In genomic region chr1:86699186-86699585, GRCh38 we compare ENCODE assay signal across 21 cellular contexts. TPM values are rescaled to one million over a fixed set of nuclear protein-coding genes. Genes with fewer than 3 reads are reported as not detected.
DNase-seq lines count a peak whose midpoint lies in the region; ATAC-seq and TF ChIP-seq lines count a peak whose summit lies in the region.
"Had no signal": no experiment of that assay in that cellular context is flagged by ENCODE, and none has a peak within 500 bp of the region (broad histone marks: within the 10 kb centered on the region; RNA-seq: fewer than 3 reads in every experiment).

No MANE protein-coding gene starts in this region.

- CTCF ChIA-PET in PC-9 (lab: Charles Lee) = no interaction called here

- DNase-seq in OCI-M1 (lab: John Stamatoyannopoulos, UW) (peak; percentile 70), GOT3 (lab: John Stamatoyannopoulos, UW) (no peak), PC-9 (no peak), NCI-H1436 treated with DMSO at 0.1 percent for 48 hours (lab: John Stamatoyannopoulos, UW) (no peak)
- DNase-seq: CD4-positive, CD25-positive, alpha-beta regulatory T cell; Kasumi-1; NCI-H1105 treated with DMSO at 0.1 percent for 48 hours; NCI-H2029; NCI-H446; NCI-H524 treated with DMSO at 0.1 percent for 48 hours; NCI-H82; SHP77; T-cell had no signal

- no peaks in the 10 kb centered on the region for H3K36me3 ChIP-seq in PC-9 (ENCODE audit: low read depth)
- H3K36me3 ChIP-seq: BLaER1 had no signal

- H3K9me2 ChIP-seq in PC-9 (ENCODE audit: insufficient read depth) = no peaks in the 10 kb centered on the region

- H3K4me3 ChIP-seq in PC-9 = no peak overlapping the region
- H3K4me3 ChIP-seq: BLaER1, K562 had no signal

- TF ChIP-seq CTCF in PC-9 (conservative IDR thresholded peaks at IDR 0.05) = no peak

- H4K20me1 ChIP-seq in PC-9 (ENCODE audit: insufficient read depth) = no peaks in the 10 kb centered on the region
- H4K20me1 ChIP-seq: BLaER1 had no signal

- no peak overlapping the region for H2AFZ ChIP-seq in PC-9

- POLR2A ChIA-PET in PC-9 (lab: Charles Lee; ENCODE audit: unreplicated experiment) = no interaction called here

- ATAC-seq in GM18517 (IDR thresholded peaks at IDR 0.05; ENCODE audit: unreplicated experiment) (peak; percentile 50), GM21390 (IDR thresholded peaks at IDR 0.05; ENCODE audit: unreplicated experiment) (peak; percentile 55), GM21723 (IDR thresholded peaks at IDR 0.05; ENCODE audit: unreplicated experiment) (peak; percentile 41), HG03378 (IDR thresholded peaks at IDR 0.05; ENCODE audit: unreplicated experiment) (no peak)
- ATAC-seq: K562, Panc1, T-cell had no signal

- intact Hi-C loops in PC-9 (cut with micrococcal nuclease; ENCODE audit: unreplicated experiment) = no loop called here

- peaks cover 29% of the 10 kb centered on the region for H3K4me1 ChIP-seq in PC-9 (replicated peaks; ENCODE audit: insufficient read depth)

- H3K4me2 ChIP-seq in PC-9 = no peak overlapping the region
- H3K4me2 ChIP-seq: BLaER1 had no signal

- no peaks in the 10 kb centered on the region for H3K79me2 ChIP-seq in PC-9 (ENCODE audit: low read depth)

- no peaks in the 10 kb centered on the region for H3K27me3 ChIP-seq in PC-9 (ENCODE audit: insufficient read depth, low read depth)
- H3K27me3 ChIP-seq: BLaER1 had no signal

- H3K9me3 ChIP-seq in PC-9 (ENCODE audit: insufficient read depth, low read depth) = no peaks in the 10 kb centered on the region
- H3K9me3 ChIP-seq: BLaER1 had no signal

- peaks cover 13% of the 10 kb centered on the region; the same call in 1 of the 2 replicates for H3F3A ChIP-seq in PC-9 (ENCODE audit: insufficient read depth, low read depth)

- H3K27ac ChIP-seq in PC-9 = no peak overlapping the region
- H3K27ac ChIP-seq: BLaER1, RWPE1 had no signal

- BruUV-seq in PC-9 (replicated peaks; lab: Mats Ljungman, UMichigan) = no TSS peak

RNA-seq across cellular contexts. Expression of gene SH3GLB1, which starts 5.2 kb away (rescaled TPM):
- 38.3 and 47.6 TPM in 2 replicates for total RNA-seq in PC-9 (2021)
